Comparison of ENCODE assay signal across 1 cellular context in genomic region chr11:86695391-86695790, GRCh38.
TF ChIP-seq lines count a peak whose summit lies in the region.

No MANE protein-coding gene starts in this region.

TF ChIP-seq in endothelial cell of umbilical vein, 7 proteins besides CTCF, POLR2A, EP300 and RAD21:
- no peak for TF ChIP-seq JUN (IDR thresholded peaks at IDR 0.05; ENCODE audit: borderline replicate concordance, insufficient read depth, insufficient read length, low read depth)
- TF ChIP-seq GATA2 (IDR thresholded peaks at IDR 0.05; ENCODE audit: insufficient read depth, insufficient read length, low read depth, low read length): peak; percentile 38
